ENCODE assay signal across 15 cellular contexts in genomic region chr11:68372114-68372513, GRCh38. TPM values are rescaled to one million over a fixed set of nuclear protein-coding genes. Genes with fewer than 3 reads are reported as not detected.
DNase-seq lines count a peak whose midpoint lies in the region; ATAC-seq and TF ChIP-seq lines count a peak whose summit lies in the region.
"Had no signal": no experiment of that assay in that cellular context is flagged by ENCODE, and none has a peak within 500 bp of the region (broad histone marks: within the 10 kb centered on the region; RNA-seq: fewer than 3 reads in every experiment).

No MANE protein-coding gene starts in this region.

- POLR2A ChIA-PET in T-cell (lab: Charles Lee) = no interaction called here

- H3K27me3 Mint-ChIP-seq in stimulated activated naive CD8-positive, alpha-beta T cell treated with anti-CD3 and anti-CD28 coated beads, Interleukin-15, amount 100 ng/mL, for 72 hours = no peaks in the 10 kb centered on the region
- peaks cover 56% of the 10 kb centered on the region for H3K27me3 Mint-ChIP-seq in dendritic cell treated with granulocyte-macrophage colony-stimulating factor and Interleukin-4, amounts not matched to agents 40 ng/mL and 50 ng/mL, for 4 days
- H3K27me3 Mint-ChIP-seq in nephron progenitor cell (ENCODE audit: low read depth, poor library complexity) (peaks cover under 1% of the 10 kb centered on the region), T-cell (no peaks in the 10 kb centered on the region)
- H3K27me3 Mint-ChIP-seq: activated naive CD8-positive, alpha-beta T cell had no signal

- peaks cover 6% of the 10 kb centered on the region for H3K36me3 Mint-ChIP-seq in dendritic cell treated with granulocyte-macrophage colony-stimulating factor and Interleukin-4, amounts not matched to agents 40 ng/mL and 50 ng/mL, for 4 days (ENCODE audit: low read depth)
- H3K36me3 Mint-ChIP-seq in nephron progenitor cell (ENCODE audit: low read depth) (peaks cover 40% of the 10 kb centered on the region), T-cell (no peaks in the 10 kb centered on the region)
- H3K36me3 Mint-ChIP-seq: activated naive CD8-positive, alpha-beta T cell had no signal

- ATAC-seq in stimulated activated naive CD8-positive, alpha-beta T cell treated with anti-CD3 and anti-CD28 coated beads, Interleukin-15, amount 100 ng/mL, for 72 hours = peak; percentile 73
- ATAC-seq in stimulated activated naive CD8-positive, alpha-beta T cell treated with anti-CD3 and anti-CD28 coated beads, Interleukin-15, Interleukin-2, amounts not matched to agents 100 U/mL and 50 U/mL, for 24 hours = no peak
- ATAC-seq in omental fat pad (ENCODE audit: low FRiP score) (no peak), T-cell (replicated peaks in 1 of 4) (no peak)
- no peak for ATAC-seq in activated CD4-positive, CD25-positive, alpha-beta regulatory T cell treated with anti-CD3 and anti-CD28 coated beads, Interleukin-2, amount 50 U/mL, for 24 hours
- ATAC-seq: GM23338 had no signal

- H3K4me1 Mint-ChIP-seq in stimulated activated naive CD8-positive, alpha-beta T cell treated with anti-CD3 and anti-CD28 coated beads, Interleukin-15, amount 100 ng/mL, for 72 hours = peaks cover 6% of the 10 kb centered on the region
- peaks cover 75% of the 10 kb centered on the region for H3K4me1 Mint-ChIP-seq in dendritic cell treated with granulocyte-macrophage colony-stimulating factor and Interleukin-4, amounts not matched to agents 40 ng/mL and 50 ng/mL, for 4 days (ENCODE audit: low read depth)
- H3K4me1 Mint-ChIP-seq in nephron progenitor cell (peaks cover 67% of the 10 kb centered on the region), T-cell (peaks cover 0 to 11% (median 2%) of the 10 kb centered on the region in 3 donors)

- H3K27ac Mint-ChIP-seq in stimulated activated naive CD8-positive, alpha-beta T cell treated with anti-CD3 and anti-CD28 coated beads, Interleukin-15, amount 100 ng/mL, for 72 hours = peak overlapping the region in 1 of 2 donors; percentile 1
- H3K27ac Mint-ChIP-seq in dendritic cell treated with granulocyte-macrophage colony-stimulating factor and Interleukin-4, amounts not matched to agents 40 ng/mL and 50 ng/mL, for 4 days = peak overlapping the region; percentile 77
- peak overlapping the region; percentile 99 for H3K27ac Mint-ChIP-seq in nephron progenitor cell
- H3K27ac Mint-ChIP-seq in T-cell = no peak overlapping the region
- H3K27ac Mint-ChIP-seq: activated naive CD8-positive, alpha-beta T cell had no signal

- TF ChIP-seq CTCF in nephron progenitor cell (IDR thresholded peaks at IDR 0.05) (no peak), omental fat pad (IDR thresholded peaks at IDR 0.05) (no peak)

- CTCF ChIA-PET in T-cell (lab: Charles Lee) = no interaction called here

- no peak overlapping the region for H3K4me3 Mint-ChIP-seq in stimulated activated naive CD8-positive, alpha-beta T cell treated with anti-CD3 and anti-CD28 coated beads, Interleukin-15, amount 100 ng/mL, for 72 hours
- H3K4me3 Mint-ChIP-seq in dendritic cell treated with granulocyte-macrophage colony-stimulating factor and Interleukin-4, amounts not matched to agents 40 ng/mL and 50 ng/mL, for 4 days = peak overlapping the region; percentile 33
- H3K4me3 Mint-ChIP-seq in nephron progenitor cell = peak overlapping the region; percentile 63
- H3K4me3 Mint-ChIP-seq in T-cell = no peak overlapping the region
- H3K4me3 Mint-ChIP-seq: activated naive CD8-positive, alpha-beta T cell; GM23338 had no signal

- intact Hi-C loops in dendritic cell treated with granulocyte-macrophage colony-stimulating factor and Interleukin-4, amounts not matched to agents 40 ng/mL and 50 ng/mL, for 4 days (cut with micrococcal nuclease) = no loop called here

- peaks cover 0 to 8% of the 10 kb centered on the region in 2 donors for H3K9me3 Mint-ChIP-seq in stimulated activated naive CD8-positive, alpha-beta T cell treated with anti-CD3 and anti-CD28 coated beads, Interleukin-15, amount 100 ng/mL, for 72 hours
- H3K9me3 Mint-ChIP-seq in dendritic cell treated with granulocyte-macrophage colony-stimulating factor and Interleukin-4, amounts not matched to agents 40 ng/mL and 50 ng/mL, for 4 days = no peaks in the 10 kb centered on the region
- H3K9me3 Mint-ChIP-seq in nephron progenitor cell = no peaks in the 10 kb centered on the region
- no peaks in the 10 kb centered on the region for H3K9me3 Mint-ChIP-seq in T-cell
- H3K9me3 Mint-ChIP-seq: GM23338 had no signal

- DNase-seq in stimulated activated naive CD8-positive, alpha-beta T cell treated with anti-CD3 and anti-CD28 coated beads, Interleukin-15, amount 100 ng/mL, for 72 hours = no peak
- DNase-seq in stimulated activated naive CD8-positive, alpha-beta T cell treated with anti-CD3 and anti-CD28 coated beads, Interleukin-15, Interleukin-2, amounts not matched to agents 100 U/mL and 50 U/mL, for 24 hours = no peak
- DNase-seq in nephron progenitor cell = no peak
- DNase-seq in globus pallidus (ENCODE audit: low spot score) = no peak
- DNase-seq in omental fat pad (ENCODE audit: low spot score) = no peak
- no peak for DNase-seq in T-cell
- DNase-seq: activated CD4-positive, alpha-beta T cell treated with anti-CD3 and anti-CD28 coated beads for 48 hours; caudate nucleus; islet precursor cell; NCI-H774; testis had no signal

RNA-seq across cellular contexts. Expression of gene LRP5, which starts 59.7 kb away (rescaled TPM):
- total RNA-seq in omental fat pad = 10 to 100 TPM; 18.0 to 44.5 (median 34.6) TPM
- total RNA-seq in T-cell = 10 to 100 TPM in 1 of 5 donors, 1 to 10 TPM in 4; 1.8 to 11.3 (median 7.0) TPM

Comparison
In these comparisons a context has a peak if more than half of its experiments do, and no peak if none do; other contexts are left out.
1. H3K27ac Mint-ChIP-seq: peak in dendritic cell treated with granulocyte-macrophage colony-stimulating factor and Interleukin-4, amounts not matched to agents 40 ng/mL and 50 ng/mL, for 4 days (single experiment) and nephron progenitor cell (single experiment); none in T-cell (0 of 2).
2. H3K4me3 Mint-ChIP-seq: peak in dendritic cell treated with granulocyte-macrophage colony-stimulating factor and Interleukin-4, amounts not matched to agents 40 ng/mL and 50 ng/mL, for 4 days (single experiment) and nephron progenitor cell (single experiment); none in stimulated activated naive CD8-positive, alpha-beta T cell treated with anti-CD3 and anti-CD28 coated beads, Interleukin-15, amount 100 ng/mL, for 72 hours (0 of 2) and T-cell (0 of 3).